22 cellular contexts compared by ENCODE assay signal in genomic region chrY:7467801-7468560, GRCh38.
DNase-seq lines count a peak whose midpoint lies in the region; TF ChIP-seq lines count a peak whose summit lies in the region.
"Had no signal": no experiment of that assay in that cellular context is flagged by ENCODE, and none has a peak within 500 bp of the region (broad histone marks: within the 10 kb centered on the region; RNA-seq: fewer than 3 reads in every experiment).

No MANE protein-coding gene starts in this region.

- H3K4me3 ChIP-seq in ACC112 (ENCODE audit: low read depth, low read length) (no peak overlapping the region), fibroblast of villous mesenchyme (ENCODE audit: low read depth, low read length) (no peak overlapping the region)
- H3K4me3 ChIP-seq: body of pancreas, K562, sigmoid colon, uterus had no signal

- H2AFZ ChIP-seq in ACC112 (ENCODE audit: low read length, unreplicated experiment) = no peak overlapping the region

- TF ChIP-seq CTCF in fibroblast of villous mesenchyme (IDR thresholded peaks at IDR 0.05; ENCODE audit: insufficient read depth, low read depth, low read length) = no peak
- no peak for TF ChIP-seq CTCF in MCF 10A (IDR thresholded peaks at IDR 0.05; ENCODE audit: unreplicated experiment)

- peaks cover 60% of the 10 kb centered on the region for H3K4me1 ChIP-seq in ACC112 (ENCODE audit: control insufficient read depth, insufficient read depth, low read length, unreplicated experiment)
- H3K4me1 ChIP-seq: body of pancreas, Caco-2, uterus had no signal

- no peaks in the 10 kb centered on the region for H3K4me1 Mint-ChIP-seq in MCF 10A (ENCODE audit: insufficient read depth, unreplicated experiment)

- no peak overlapping the region for H3K27ac Mint-ChIP-seq in MCF 10A (ENCODE audit: low read depth, unreplicated experiment)

- CTCF ChIA-PET in MCF 10A (lab: Yijun Ruan, JAX) = no interaction called here
- CTCF ChIA-PET in HEK293T (lab: Yijun Ruan, JAX) = no interaction called here

- H3K27ac ChIP-seq in ACC112 (ENCODE audit: low read depth, low read length) = peak overlapping the region; percentile 100
- H3K27ac ChIP-seq: body of pancreas, HL-60, sigmoid colon, uterus, WERI-Rb-1 had no signal

- H3K27me3 ChIP-seq in ACC112 (ENCODE audit: insufficient read depth, low read length) = no peaks in the 10 kb centered on the region
- H3K27me3 ChIP-seq: body of pancreas, sigmoid colon, uterus had no signal

- no peak overlapping the region for H3K4me3 Mint-ChIP-seq in MCF 10A (ENCODE audit: unreplicated experiment)

- intact Hi-C loops in MCF 10A (cut with micrococcal nuclease) = no loop called here

- H3K9me3 Mint-ChIP-seq in MCF 10A (ENCODE audit: unreplicated experiment) = no peaks in the 10 kb centered on the region

- no peaks in the 10 kb centered on the region for H3K79me2 ChIP-seq in ACC112 (ENCODE audit: control insufficient read depth, insufficient read depth, low read length, unreplicated experiment)

- no peaks in the 10 kb centered on the region for H3K36me3 Mint-ChIP-seq in MCF 10A (ENCODE audit: insufficient read depth, unreplicated experiment)

- no peaks in the 10 kb centered on the region for H3K27me3 Mint-ChIP-seq in MCF 10A (ENCODE audit: insufficient read depth, unreplicated experiment)

- peak; percentile 73 for DNase-seq in EL
- DNase-seq in SKM-1 treated with dmso at 0.1 percent for 144 hours (lab: John Stamatoyannopoulos, UW; ENCODE audit: unreplicated experiment) = peak; percentile 22
- peak; percentile 60 for DNase-seq in fibroblast of villous mesenchyme (ENCODE audit: low read depth)
- no peak for DNase-seq in GM19238 (ENCODE audit: insufficient read length, low spot score)
- no peak for DNase-seq in MCF 10A (ENCODE audit: unreplicated experiment)
- DNase-seq in HEK293T (ENCODE audit: extremely low spot score) = no peak
- DNase-seq in NCI-H510A treated with DMSO at 0.1 percent for 48 hours (lab: John Stamatoyannopoulos, UW) = no peak
- DNase-seq: AML-193; body of pancreas; Caco-2; NCI-H1105; NCI-H2107; NCI-H526 treated with DMSO at 0.1 percent for 48 hours; nucleus accumbens; SHP77 treated with DMSO at 0.1 percent for 48 hours; sigmoid colon; stimulated activated CD4-positive, alpha-beta T cell treated with anti-CD3 and anti-CD28 coated beads, Interleukin-2, amount 100 ng/mL, for 24 hours; uterus; WERI-Rb-1 had no signal

- no peaks in the 10 kb centered on the region for H3K36me3 ChIP-seq in ACC112 (ENCODE audit: insufficient read depth, low read length)
- H3K36me3 ChIP-seq: sigmoid colon, uterus, WERI-Rb-1 had no signal

- BruUV-seq in MCF 10A (replicated peaks; lab: Mats Ljungman, UMichigan) = no TSS peak

- POLR2A ChIA-PET in MCF 10A (lab: Yijun Ruan, JAX) (no interaction called here), HEK293T (lab: Yijun Ruan, JAX) (no interaction called here)

TF ChIP-seq in HEK293T, 16 proteins besides CTCF, POLR2A, EP300 and RAD21:
- no peak for TF ChIP-seq HDGF (IDR thresholded peaks at IDR 0.05; ENCODE audit: borderline replicate concordance)
- no peak for TF ChIP-seq L3MBTL2 (conservative IDR thresholded peaks at IDR 0.05)
- no peak for TF ChIP-seq SUZ12 (IDR thresholded peaks at IDR 0.05)
- no peak for TF ChIP-seq FOXK2 (IDR thresholded peaks at IDR 0.05)
- TF ChIP-seq TARDBP (IDR thresholded peaks at IDR 0.05) = no peak
- TF ChIP-seq ARNT (IDR thresholded peaks at IDR 0.05) = no peak
- no peak for TF ChIP-seq ELF4 (IDR thresholded peaks at IDR 0.05)
- no peak for TF ChIP-seq CTBP1 (IDR thresholded peaks at IDR 0.05; ENCODE audit: borderline replicate concordance)

Comparison
In these comparisons a context has a peak if more than half of its experiments do, and no peak if none do; other contexts are left out.
1. DNase-seq: peak in EL (single experiment), SKM-1 treated with dmso at 0.1 percent for 144 hours (single experiment) and fibroblast of villous mesenchyme (single experiment); none in GM19238 (single experiment), MCF 10A (single experiment), HEK293T (single experiment) and NCI-H510A treated with DMSO at 0.1 percent for 48 hours (single experiment).